In genomic region chr20:11790047-11790446, GRCh38 we compare ENCODE assay signal across 22 cellular contexts.
DNase-seq lines count a peak whose midpoint lies in the region; ATAC-seq, FAIRE-seq and TF ChIP-seq lines count a peak whose summit lies in the region.
"Had no signal": no experiment of that assay in that cellular context is flagged by ENCODE, and none has a peak within 500 bp of the region (broad histone marks: within the 10 kb centered on the region; RNA-seq: fewer than 3 reads in every experiment).

No MANE protein-coding gene starts in this region.

- TF ChIP-seq CTCF in keratinocyte (optimal IDR thresholded peaks at IDR 0.05 in 1 of 3, IDR thresholded peaks at IDR 0.05 in 1 of 3, conservative IDR thresholded peaks at IDR 0.05 in 1 of 3; ENCODE audit: extremely low read depth in 1 of 3, insufficient read depth in 2 of 3, low read length in 3 of 3) = no peak

- H3K79me2 ChIP-seq in keratinocyte (ENCODE audit: control insufficient read depth, insufficient read depth, low read length) = no peaks in the 10 kb centered on the region

- H3K4me2 ChIP-seq in keratinocyte (ENCODE audit: control insufficient read depth, extremely low read depth, insufficient read depth, low read depth, low read length) = no peak overlapping the region

- peaks cover 2% of the 10 kb centered on the region for H3K4me1 ChIP-seq in keratinocyte (ENCODE audit: control insufficient read depth, extremely low read depth, insufficient read depth, low read length)
- H3K4me1 ChIP-seq: BE2C, HAP-1 had no signal

- H3K27me3 ChIP-seq in keratinocyte (ENCODE audit: control insufficient read depth, extremely low read depth, insufficient read depth, low read length) = no peaks in the 10 kb centered on the region
- H3K27me3 ChIP-seq: BE2C had no signal

- H3K9ac ChIP-seq in keratinocyte (ENCODE audit: control insufficient read depth, extremely low read depth, insufficient read depth, low read length) = no peak overlapping the region
- H3K9ac ChIP-seq: GM23248 had no signal

- no peaks in the 10 kb centered on the region for H4K20me1 ChIP-seq in keratinocyte (ENCODE audit: control insufficient read depth, extremely low read depth, insufficient read depth, low read length)

- H2AFZ ChIP-seq in keratinocyte (ENCODE audit: control insufficient read depth, low read length) = no peak overlapping the region
- H2AFZ ChIP-seq: GM23248 had no signal

- H3K9me3 ChIP-seq in keratinocyte (ENCODE audit: control insufficient read depth, low read depth, low read length) = no peaks in the 10 kb centered on the region
- H3K9me3 ChIP-seq: BE2C, HAP-1 had no signal

- no peak overlapping the region for H3K4me3 ChIP-seq in keratinocyte (ENCODE audit: control insufficient read depth in 2 of 3, extremely low read depth in 1 of 3, insufficient read depth in 2 of 3, low read depth in 1 of 3, low read length in 3 of 3)
- H3K4me3 ChIP-seq: GM23248, HAP-1, SK-N-MC had no signal

- ATAC-seq in HG03354 (IDR thresholded peaks at IDR 0.05; ENCODE audit: poor library complexity, severe bottlenecking, unreplicated experiment) = no peak
- no peak for ATAC-seq in SK-N-SH treated with all-trans-retinoic acid at 6 μM for 48 hours

- no peak overlapping the region for H3K27ac ChIP-seq in keratinocyte (ENCODE audit: control insufficient read depth, insufficient read depth, low read length)
- H3K27ac ChIP-seq: 22Rv1, GM23248, SK-N-MC had no signal

- DNase-seq in NCI-H82 (lab: John Stamatoyannopoulos, UW) (peak; percentile 10), NCI-H82 treated with DMSO at 0.1 percent for 48 hours (lab: John Stamatoyannopoulos, UW; ENCODE audit: unreplicated experiment) (no peak), M059J (ENCODE audit: low read depth) (peak; percentile 44), keratinocyte (ENCODE audit: low read depth, low spot score) (no peak), NCI-H748 (lab: John Stamatoyannopoulos, UW; ENCODE audit: unreplicated experiment) (no peak), amygdala (lab: John Stamatoyannopoulos, UW) (no peak)
- DNase-seq: BE2C; CD4-positive, CD25-positive, alpha-beta regulatory T cell; COR-L47; GF-D8; GM23248; NCI-H1417; NCI-H1930; NCI-H345; NCI-H524 treated with DMSO at 0.1 percent for 48 hours; SHP77 had no signal

- FAIRE-seq in keratinocyte (lab: Jason Lieb, UNC) = peak; percentile 17
- FAIRE-seq: RCC 7860 had no signal

- no peaks in the 10 kb centered on the region for H3K36me3 ChIP-seq in keratinocyte (ENCODE audit: control insufficient read depth in 2 of 2, extremely low read depth in 1 of 2, insufficient read depth in 2 of 2, low read length in 2 of 2)
- H3K36me3 ChIP-seq: BE2C, HAP-1 had no signal

- H3K9me1 ChIP-seq in keratinocyte (ENCODE audit: control insufficient read depth, extremely low read depth, insufficient read depth, low read length) = no peaks in the 10 kb centered on the region

- dilution Hi-C loops in keratinocyte (cut with MboI; ENCODE audit: extremely low pct_ligation_motif_present, low sequenced_read_pairs) = no loop called here

TF ChIP-seq in SK-N-SH treated with all-trans-retinoic acid at 6 μM for 48 hours, 23 proteins besides CTCF, POLR2A, EP300 and RAD21:
- TF ChIP-seq PPARA (CRISPR knock-in tag; IDR thresholded peaks at IDR 0.05; ENCODE audit: borderline replicate concordance) = no peak
- no peak for TF ChIP-seq GLIS3 (CRISPR knock-in tag; IDR thresholded peaks at IDR 0.05)
- no peak for TF ChIP-seq ISL1 (CRISPR knock-in tag; IDR thresholded peaks at IDR 0.05)
- TF ChIP-seq OSR1 (CRISPR knock-in tag; IDR thresholded peaks at IDR 0.05) = no peak
- no peak for TF ChIP-seq PATZ1 (CRISPR knock-in tag; IDR thresholded peaks at IDR 0.05; ENCODE audit: borderline replicate concordance)
- no peak for TF ChIP-seq ZFP30 (CRISPR knock-in tag; IDR thresholded peaks at IDR 0.05)
- no peak for TF ChIP-seq TSHZ2 (CRISPR knock-in tag; IDR thresholded peaks at IDR 0.05)
- TF ChIP-seq ZNF8 (CRISPR knock-in tag; IDR thresholded peaks at IDR 0.05) = no peak
- no peak for TF ChIP-seq RARB (CRISPR knock-in tag; IDR thresholded peaks at IDR 0.05)
- no peak for TF ChIP-seq ARNTL (CRISPR knock-in tag; IDR thresholded peaks at IDR 0.05; ENCODE audit: borderline replicate concordance, low read depth)

Comparison
In these comparisons a context has a peak if more than half of its experiments do, and no peak if none do; other contexts are left out.
1. DNase-seq: peak in NCI-H82 (single experiment) and M059J (single experiment); none in NCI-H82 treated with DMSO at 0.1 percent for 48 hours (single experiment), keratinocyte (single experiment), NCI-H748 (single experiment) and amygdala (0 of 56).